In genomic region chr20:46014517-46015396, GRCh38 we compare ENCODE assay signal across 1 cellular context.
TF ChIP-seq lines count a peak whose summit lies in the region.

No MANE protein-coding gene starts in this region.

TF ChIP-seq in HepG2, 621 proteins besides CTCF, POLR2A, EP300 and RAD21 (continued from another document and continues in another):
- TF ChIP-seq HBP1 (CRISPR knock-in tag; IDR thresholded peaks at IDR 0.05; ENCODE audit: low read depth) = 0 out of 2 replicates have a peak, but pooled peaks have one; percentile 28
- peak; percentile 69 for TF ChIP-seq NR2C2 (CRISPR knock-in tag; IDR thresholded peaks at IDR 0.05; ENCODE audit: borderline replicate concordance)
- peak; percentile 16; the same call in 1 of the 2 replicates for TF ChIP-seq ZBTB33 (CRISPR knock-in tag; IDR thresholded peaks at IDR 0.05)
- TF ChIP-seq ZNF629 (CRISPR knock-in tag; conservative IDR thresholded peaks at IDR 0.05) = 0 out of 2 replicates have a peak, but pooled peaks have one; percentile 49
- TF ChIP-seq ZNF879 (CRISPR knock-in tag; IDR thresholded peaks at IDR 0.05) = 0 out of 2 replicates have a peak, but pooled peaks have one; percentile 31
- TF ChIP-seq CREM (IDR thresholded peaks at IDR 0.05) = peak; percentile 68
- TF ChIP-seq CREM (CRISPR knock-in tag; IDR thresholded peaks at IDR 0.05) = no peak
- TF ChIP-seq POGK (CRISPR knock-in tag; conservative IDR thresholded peaks at IDR 0.05) = peak; percentile 72; the same call in 1 of the 2 replicates
- TF ChIP-seq SMAD3 (CRISPR knock-in tag; IDR thresholded peaks at IDR 0.05) = peak; percentile 44; the same call in 1 of the 2 replicates
- TF ChIP-seq SKIL (CRISPR knock-in tag; IDR thresholded peaks at IDR 0.05; ENCODE audit: borderline replicate concordance) = peak; percentile 98
- peak; percentile 92 for TF ChIP-seq HDAC2 (CRISPR knock-in tag; IDR thresholded peaks at IDR 0.05)
- peak; percentile 55; the same call in 1 of the 2 replicates for TF ChIP-seq ZNF281 (CRISPR knock-in tag; IDR thresholded peaks at IDR 0.05; ENCODE audit: borderline replicate concordance)
- no peak for TF ChIP-seq SP1 (IDR thresholded peaks at IDR 0.05)
- no peak for TF ChIP-seq SP1 (CRISPR knock-in tag; IDR thresholded peaks at IDR 0.05)
- TF ChIP-seq SIX1 (CRISPR knock-in tag; IDR thresholded peaks at IDR 0.05; ENCODE audit: borderline replicate concordance) = peak; percentile 35; the same call in 1 of the 2 replicates
- TF ChIP-seq ZNF276 (CRISPR knock-in tag; IDR thresholded peaks at IDR 0.05; ENCODE audit: low read depth) = 0 out of 2 replicates have a peak, but pooled peaks have one; percentile 5
- TF ChIP-seq ZNF574 (CRISPR knock-in tag; IDR thresholded peaks at IDR 0.05) = peak; percentile 36; the same call in 1 of the 2 replicates
- 0 out of 2 replicates have a peak, but pooled peaks have one; percentile 41 for TF ChIP-seq KLF6 (CRISPR knock-in tag; IDR thresholded peaks at IDR 0.05)
- no peak for TF ChIP-seq ZNF780A (CRISPR knock-in tag; IDR thresholded peaks at IDR 0.05)
- 0 out of 2 replicates have a peak, but pooled peaks have one; percentile 44 for TF ChIP-seq ZNF264 (CRISPR knock-in tag; IDR thresholded peaks at IDR 0.05)
- 0 out of 2 replicates have a peak, but pooled peaks have one; percentile 11 for TF ChIP-seq HOXD1 (CRISPR knock-in tag; IDR thresholded peaks at IDR 0.05)
- TF ChIP-seq YEATS2 (CRISPR knock-in tag; IDR thresholded peaks at IDR 0.05; ENCODE audit: borderline replicate concordance) = peak; percentile 47; the same call in 1 of the 2 replicates
- TF ChIP-seq KDM1A (CRISPR knock-in tag; IDR thresholded peaks at IDR 0.05) = peak; percentile 51; the same call in 1 of the 2 replicates
- TF ChIP-seq ZNF713 (CRISPR knock-in tag; IDR thresholded peaks at IDR 0.05) = no peak
- TF ChIP-seq ZNF326 (CRISPR knock-in tag; IDR thresholded peaks at IDR 0.05; ENCODE audit: borderline replicate concordance) = no peak
- 0 out of 2 replicates have a peak, but pooled peaks have one; percentile 51 for TF ChIP-seq MAZ (IDR thresholded peaks at IDR 0.05; ENCODE audit: borderline replicate concordance, low read depth, low read length)
- TF ChIP-seq MAZ (CRISPR knock-in tag; IDR thresholded peaks at IDR 0.05; ENCODE audit: low read depth) = 0 out of 2 replicates have a peak, but pooled peaks have one; percentile 42
- TF ChIP-seq ETV5 (CRISPR knock-in tag; IDR thresholded peaks at IDR 0.05; ENCODE audit: borderline replicate concordance) = peak; percentile 95
- 0 out of 2 replicates have a peak, but pooled peaks have one; percentile 18 for TF ChIP-seq DRAP1 (CRISPR knock-in tag; IDR thresholded peaks at IDR 0.05)
- no peak for TF ChIP-seq SATB2 (CRISPR knock-in tag; IDR thresholded peaks at IDR 0.05)
- peak; percentile 28; the same call in 1 of the 2 replicates for TF ChIP-seq THRA (CRISPR knock-in tag; IDR thresholded peaks at IDR 0.05; ENCODE audit: borderline replicate concordance)
- TF ChIP-seq ZGPAT (CRISPR knock-in tag; IDR thresholded peaks at IDR 0.05) = peak; percentile 59; the same call in 1 of the 2 replicates
- TF ChIP-seq SP5 (CRISPR knock-in tag; IDR thresholded peaks at IDR 0.05; ENCODE audit: borderline replicate concordance, low read depth) = peak; percentile 100
- no peak for TF ChIP-seq ZSCAN25 (CRISPR knock-in tag; IDR thresholded peaks at IDR 0.05)
- TF ChIP-seq ZNF672 (CRISPR knock-in tag; IDR thresholded peaks at IDR 0.05) = no peak
- peak; percentile 66; the same call in 1 of the 2 replicates for TF ChIP-seq IKZF5 (CRISPR knock-in tag; IDR thresholded peaks at IDR 0.05)
- TF ChIP-seq NCOR1 (IDR thresholded peaks at IDR 0.05; ENCODE audit: borderline replicate concordance, low read length) = peak; percentile 87; the same call in 1 of the 2 replicates
- peak; percentile 82; the same call in 1 of the 2 replicates for TF ChIP-seq MIER3 (CRISPR knock-in tag; IDR thresholded peaks at IDR 0.05; ENCODE audit: borderline replicate concordance)
- TF ChIP-seq KDM6A (CRISPR knock-in tag; IDR thresholded peaks at IDR 0.05; ENCODE audit: low read depth) = peak; percentile 73; the same call in 1 of the 2 replicates
